ENCODE assay signal across 35 cellular contexts in genomic region chr10:10833955-10834354, GRCh38.
DNase-seq lines count a peak whose midpoint lies in the region; ATAC-seq, FAIRE-seq and TF ChIP-seq lines count a peak whose summit lies in the region.
"Had no signal": no experiment of that assay in that cellular context is flagged by ENCODE, and none has a peak within 500 bp of the region (broad histone marks: within the 10 kb centered on the region; RNA-seq: fewer than 3 reads in every experiment).

No MANE protein-coding gene starts in this region.

- TF ChIP-seq RAD21 in K562 (CRISPR knock-in tag; conservative IDR thresholded peaks at IDR 0.05 in 1 of 2, IDR thresholded peaks at IDR 0.05 in 1 of 2), result no peak

- H3K79me2 ChIP-seq in K562 (ENCODE audit: control insufficient read depth, insufficient read depth, low read length), result no peaks in the 10 kb centered on the region

- H3K27ac ChIP-seq in HEK293 (ENCODE audit: extremely low read depth, low read depth, low read length) (no peak overlapping the region), K562 (ENCODE audit: extremely low read depth, low read depth, low read length) (no peak overlapping the region)
- H3K27ac ChIP-seq: 22Rv1; A549; BLaER1; BLaER1 treated with 17β-estradiol and CSF1 and Interleukin-3, amounts not matched to agents 10 nM and 100 nM; C4-2B had no signal

- FAIRE-seq in K562 (lab: Jason Lieb, UNC), result no peak
- FAIRE-seq: A204.1, A549, D721Med had no signal

- TF ChIP-seq EP300 in K562 (IDR thresholded peaks at IDR 0.05; ENCODE audit: low read length), result no peak

- H3K36me3 Mint-ChIP-seq in activated naive CD4-positive, alpha-beta T cell treated with anti-CD3 and anti-CD28 coated beads, Interleukin-2, amount 50 U/mL, for 24 hours, result no peaks in the 10 kb centered on the region
- H3K36me3 Mint-ChIP-seq in WTC11, result no peaks in the 10 kb centered on the region
- H3K36me3 Mint-ChIP-seq: CD14-positive monocyte; CD4-positive, alpha-beta memory T cell; CD4-positive, CD25-positive, alpha-beta regulatory T cell; CD8-positive, alpha-beta memory T cell; CD8-positive, alpha-beta T cell had no signal

- no peak overlapping the region for H3K4me2 ChIP-seq in K562 (ENCODE audit: insufficient read depth, low read length)
- H3K4me2 ChIP-seq: A549; BLaER1; BLaER1 treated with 17β-estradiol and CSF1 and Interleukin-3, amounts not matched to agents 10 nM and 100 nM had no signal

- H3K9me3 Mint-ChIP-seq in activated naive CD4-positive, alpha-beta T cell treated with anti-CD3 and anti-CD28 coated beads, Interleukin-2, amount 50 U/mL, for 24 hours, result no peaks in the 10 kb centered on the region
- peaks cover 33% of the 10 kb centered on the region for H3K9me3 Mint-ChIP-seq in WTC11
- H3K9me3 Mint-ChIP-seq: CD4-positive, alpha-beta T cell had no signal

- H3K9me3 ChIP-seq in HEK293 (ENCODE audit: control insufficient read depth, insufficient read depth, low read depth, low read length) (no peaks in the 10 kb centered on the region), K562 (replicated peaks; ENCODE audit: control insufficient read depth, insufficient read depth, low read depth, low read length) (no peaks in the 10 kb centered on the region)
- H3K9me3 ChIP-seq: BE2C had no signal

- H3K9ac ChIP-seq in K562 (ENCODE audit: insufficient read depth in 1 of 2, low read depth in 2 of 2, low read length in 2 of 2), result no peak overlapping the region
- H3K9ac ChIP-seq: BLaER1; BLaER1 treated with 17β-estradiol and CSF1 and Interleukin-3, amounts not matched to agents 10 nM and 100 nM had no signal

- H4K20me1 ChIP-seq in K562 (replicated peaks; ENCODE audit: control insufficient read depth, insufficient read depth, low read length), result no peaks in the 10 kb centered on the region
- H4K20me1 ChIP-seq: BLaER1; BLaER1 treated with 17β-estradiol and CSF1 and Interleukin-3, amounts not matched to agents 10 nM and 100 nM had no signal

- no peak for DNase-seq in activated naive CD4-positive, alpha-beta T cell (lab: John Stamatoyannopoulos, UW)
- DNase-seq in K562 (ENCODE audit: extremely low read depth in 1 of 4, low spot score in 3 of 4), result no peak
- no peak for DNase-seq in midbrain (lab: John Stamatoyannopoulos, UW)
- no peak for DNase-seq in WTC11 (ENCODE audit: low spot score)
- DNase-seq: 8988T; ACHN; AML-193; BE2C; C1 segment of cervical spinal cord; Caco-2; Calu3; CD4-positive, alpha-beta memory T cell; CD4-positive, alpha-beta T cell; CD4-positive, CD25-positive, alpha-beta regulatory T cell; CD8-positive, alpha-beta memory T cell; CD8-positive, alpha-beta T cell; COR-L47; DMS 273 treated with DMSO at 0.1 percent for 48 hours; DMS153; DMS53; DMS79; DMS79 treated with DMSO at 0.1 percent for 48 hours; DND-41; EL had no signal

- H3K4me1 Mint-ChIP-seq in activated naive CD4-positive, alpha-beta T cell treated with anti-CD3 and anti-CD28 coated beads, Interleukin-2, amount 50 U/mL, for 24 hours, result no peaks in the 10 kb centered on the region
- H3K4me1 Mint-ChIP-seq in WTC11, result 0 out of 2 replicates have a peak, but pooled peaks cover 3% of the 10 kb centered on the region
- H3K4me1 Mint-ChIP-seq: B cell; CD14-positive monocyte; CD4-positive, alpha-beta memory T cell; CD4-positive, CD25-positive, alpha-beta regulatory T cell; CD8-positive, alpha-beta memory T cell had no signal

- H3K27ac Mint-ChIP-seq in activated naive CD4-positive, alpha-beta T cell treated with anti-CD3 and anti-CD28 coated beads, Interleukin-2, amount 50 U/mL, for 24 hours, result peak overlapping the region; percentile 1
- H3K27ac Mint-ChIP-seq in WTC11, result no peak overlapping the region
- H3K27ac Mint-ChIP-seq: B cell; CD14-positive monocyte; CD4-positive, alpha-beta memory T cell; CD4-positive, alpha-beta T cell; CD4-positive, CD25-positive, alpha-beta regulatory T cell; CD8-positive, alpha-beta memory T cell; CD8-positive, alpha-beta T cell had no signal

- no peak overlapping the region for H3K4me3 Mint-ChIP-seq in activated naive CD4-positive, alpha-beta T cell treated with anti-CD3 and anti-CD28 coated beads, Interleukin-2, amount 50 U/mL, for 24 hours
- no peak overlapping the region for H3K4me3 Mint-ChIP-seq in WTC11
- H3K4me3 Mint-ChIP-seq: B cell; CD14-positive monocyte; CD4-positive, alpha-beta memory T cell; CD4-positive, alpha-beta T cell; CD4-positive, CD25-positive, alpha-beta regulatory T cell; CD8-positive, alpha-beta memory T cell; CD8-positive, alpha-beta T cell had no signal

- POLR2A ChIA-PET in HEK293 (lab: Yijun Ruan, JAX) (no interaction called here), K562 (lab: Yijun Ruan, JAX) (no interaction called here), WTC11 (lab: Charles Lee) (no interaction called here)

- CTCF ChIA-PET in HEK293 (lab: Yijun Ruan, JAX) (no interaction called here), K562 (lab: Yijun Ruan, JAX; ENCODE audit: low intra/inter-chr PET ratio) (no interaction called here), WTC11 (lab: Charles Lee) (no interaction called here)

- ATAC-seq in K562, result no peak
- no peak for ATAC-seq in WTC11
- ATAC-seq: A549; CD8-positive, alpha-beta T cell had no signal

- no peaks in the 10 kb centered on the region for H3K36me3 ChIP-seq in HEK293 (ENCODE audit: control insufficient read depth in 2 of 2, insufficient read depth in 1 of 2, low read length in 2 of 2)
- H3K36me3 ChIP-seq in K562 (ENCODE audit: control insufficient read depth, insufficient read depth, low read length), result no peaks in the 10 kb centered on the region
- H3K36me3 ChIP-seq: BE2C; BLaER1; BLaER1 treated with 17β-estradiol and CSF1 and Interleukin-3, amounts not matched to agents 10 nM and 100 nM had no signal

- H3K4me1 ChIP-seq in HEK293 (ENCODE audit: control insufficient read depth, insufficient read depth, low read length), result no peaks in the 10 kb centered on the region
- H3K4me1 ChIP-seq in K562 (replicated peaks in 1 of 2; ENCODE audit: control insufficient read depth in 2 of 2, insufficient read depth in 2 of 2, low read length in 2 of 2), result no peaks in the 10 kb centered on the region
- H3K4me1 ChIP-seq: A549, BE2C, BLaER1, Caco-2 had no signal

- H3K9me1 ChIP-seq in K562 (ENCODE audit: control insufficient read depth, insufficient read depth, low read length), result no peaks in the 10 kb centered on the region

- TF ChIP-seq CTCF in HEK293 (tag by site-specific recombination; IDR thresholded peaks at IDR 0.05) (no peak), K562 (IDR thresholded peaks at IDR 0.05 in 2 of 3, conservative IDR thresholded peaks at IDR 0.05 in 1 of 3; ENCODE audit: insufficient read depth in 2 of 3, low read depth in 1 of 3, low read length in 3 of 3) (no peak), WTC11 (IDR thresholded peaks at IDR 0.05) (no peak)

- BruUV-seq in K562 (replicated peaks; lab: Mats Ljungman, UMichigan), result no TSS peak

- in situ Hi-C loops in K562 (cut with MboI), result no loop called here

- intact Hi-C loops in K562 (cut with micrococcal nuclease), result no loop called here

- no peaks in the 10 kb centered on the region for H3K27me3 ChIP-seq in K562 (ENCODE audit: control insufficient read depth in 2 of 2, insufficient read depth in 2 of 2, low read length in 2 of 2)
- H3K27me3 ChIP-seq: BE2C; BLaER1; BLaER1 treated with 17β-estradiol and CSF1 and Interleukin-3, amounts not matched to agents 10 nM and 100 nM had no signal

- H3K27me3 Mint-ChIP-seq in activated naive CD4-positive, alpha-beta T cell treated with anti-CD3 and anti-CD28 coated beads, Interleukin-2, amount 50 U/mL, for 24 hours, result peaks cover 2% of the 10 kb centered on the region
- no peaks in the 10 kb centered on the region; the same call in 1 of the 2 replicates for H3K27me3 Mint-ChIP-seq in WTC11 (ENCODE audit: low read depth)
- H3K27me3 Mint-ChIP-seq: B cell; CD4-positive, alpha-beta T cell had no signal

- no peak overlapping the region for H2AFZ ChIP-seq in K562 (ENCODE audit: low read depth, low read length)

- TF ChIP-seq POLR2A in K562 (conservative IDR thresholded peaks at IDR 0.05), result no peak

- WGBS in K562 (ENCODE audit: insufficient coverage, low coverage, missing lambda C conversion rate), result 0% methylated on average over 6 of the region's 6 CpGs

- H3K4me3 ChIP-seq in HEK293 (ENCODE audit: low read depth, low read length) (no peak overlapping the region), K562 (no peak overlapping the region)
- H3K4me3 ChIP-seq: A549; BLaER1; BLaER1 treated with 17β-estradiol and CSF1 and Interleukin-3, amounts not matched to agents 10 nM and 100 nM had no signal

TF ChIP-seq in HEK293, 187 proteins besides CTCF, POLR2A, EP300 and RAD21 (continues in another document):
- no peak for TF ChIP-seq YY2 (tag by site-specific recombination; IDR thresholded peaks at IDR 0.05)

TF ChIP-seq in K562, 482 proteins besides CTCF, POLR2A, EP300 and RAD21:
- TF ChIP-seq ZNF24 (IDR thresholded peaks at IDR 0.05), result no peak
- TF ChIP-seq ZNF146 (CRISPR knock-in tag; IDR thresholded peaks at IDR 0.05; ENCODE audit: unreplicated experiment), result peak; percentile 80

TF ChIP-seq in WTC11, 78 proteins besides CTCF, POLR2A, EP300 and RAD21 (continues in another document):
- TF ChIP-seq ZNF317 (CRISPR knock-in tag; IDR thresholded peaks at IDR 0.05; ENCODE audit: borderline replicate concordance, low read depth) (no peak), E2F4 (CRISPR knock-in tag; IDR thresholded peaks at IDR 0.05; ENCODE audit: borderline replicate concordance, low read depth) (no peak), RORB (CRISPR knock-in tag; IDR thresholded peaks at IDR 0.05) (no peak), SMAD3 (CRISPR knock-in tag; IDR thresholded peaks at IDR 0.05; ENCODE audit: borderline replicate concordance) (no peak), ESRRA (CRISPR knock-in tag; IDR thresholded peaks at IDR 0.05; ENCODE audit: borderline replicate concordance) (no peak)
